In the genomic region with DNA sequence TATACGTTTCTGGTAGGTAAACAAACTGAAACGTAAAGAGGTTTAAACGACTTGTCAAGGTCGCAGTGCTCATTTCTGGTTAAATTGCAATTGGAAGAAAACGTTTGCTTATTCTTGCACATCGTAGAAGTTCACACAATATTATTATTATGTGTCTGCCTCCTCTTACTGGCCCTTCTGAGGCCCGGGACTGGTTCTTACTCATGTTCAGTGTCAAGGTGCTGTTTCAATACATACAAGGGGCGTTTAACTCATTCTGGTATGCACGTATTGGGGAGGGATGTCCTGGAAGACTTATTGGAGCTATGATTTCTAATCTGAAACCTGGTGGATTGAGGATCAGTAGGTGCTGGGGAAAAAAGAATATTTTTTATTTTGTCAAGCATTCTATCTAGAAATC, we compare ENCODE assay signal across 8 cellular contexts. TPM values are rescaled to one million over a fixed set of nuclear protein-coding genes. Genes with fewer than 3 reads are reported as not detected.
A peak's percentile ranks its signal among the peaks of the same experiment; 100 is the strongest.
DNase-seq lines count a peak whose midpoint lies in the region; ATAC-seq lines count a peak whose summit lies in the region.

No MANE protein-coding gene starts in this region.

- peak overlapping the region; percentile 98 for H3K4me3 Mint-ChIP-seq in activated T-helper 1 cell treated with anti-CD3 and anti-CD28 coated beads, Interleukin-12 subunit alpha, Interleukin-12 subunit beta, Interleukin-2, Interleukin-4 antibody, amounts not matched to agents 30 ng/mL and 10 ng/mL and 1 ng/mL, durations not matched to agents 14 hours and 24 hours and 36 hours

- H3K4me1 Mint-ChIP-seq in activated T-helper 1 cell treated with anti-CD3 and anti-CD28 coated beads, Interleukin-12 subunit alpha, Interleukin-12 subunit beta, Interleukin-2, Interleukin-4 antibody, amounts not matched to agents 30 ng/mL and 10 ng/mL and 1 ng/mL, durations not matched to agents 14 hours and 24 hours and 36 hours (ENCODE audit: low read depth), result peaks cover 34% of the 10 kb centered on the region

- peaks cover 0 to 24% (median 18%) of the 10 kb centered on the region in 5 donors for H3K4me1 ChIP-seq in subcutaneous abdominal adipose tissue (ENCODE audit: control insufficient read depth in 5 of 5, insufficient read depth in 5 of 5, low read length in 5 of 5)

- peak overlapping the region; percentile 82 for H3K27ac ChIP-seq in subcutaneous abdominal adipose tissue (ENCODE audit: low read depth, low read length)

- H3K4me3 ChIP-seq in GM08714 (ENCODE audit: low read length) (peak overlapping the region; percentile 97), iPS-18c (ENCODE audit: insufficient read depth, low read depth, low read length) (peak overlapping the region; percentile 88), subcutaneous abdominal adipose tissue (ENCODE audit: low read depth in 1 of 5, low read length in 5 of 5) (peak overlapping the region; percentile 91 to 97 (median 94))

- peaks cover 37% of the 10 kb centered on the region for H3K36me3 Mint-ChIP-seq in activated T-helper 1 cell treated with anti-CD3 and anti-CD28 coated beads, Interleukin-12 subunit alpha, Interleukin-12 subunit beta, Interleukin-2, Interleukin-4 antibody, amounts not matched to agents 30 ng/mL and 10 ng/mL and 1 ng/mL, durations not matched to agents 14 hours and 24 hours and 36 hours (ENCODE audit: low read depth)

- H3K9me3 ChIP-seq in iPS-18c (ENCODE audit: control insufficient read depth, insufficient read depth, low read length) (peaks cover 7% of the 10 kb centered on the region), subcutaneous abdominal adipose tissue (ENCODE audit: control insufficient read depth in 5 of 5, low read length in 5 of 5) (no peaks in the 10 kb centered on the region)

- peak overlapping the region; percentile 97 for H3K27ac Mint-ChIP-seq in activated T-helper 1 cell treated with anti-CD3 and anti-CD28 coated beads, Interleukin-12 subunit alpha, Interleukin-12 subunit beta, Interleukin-2, Interleukin-4 antibody, amounts not matched to agents 30 ng/mL and 10 ng/mL and 1 ng/mL, durations not matched to agents 14 hours and 24 hours and 36 hours

- H3K36me3 ChIP-seq in subcutaneous abdominal adipose tissue (ENCODE audit: control insufficient read depth in 5 of 5, insufficient read depth in 5 of 5, low read length in 5 of 5), result peaks cover 8 to 14% (median 9%) of the 10 kb centered on the region in 5 donors

- intact Hi-C loops in activated T-helper 1 cell treated with anti-CD3 and anti-CD28 coated beads, Interleukin-12 subunit alpha, Interleukin-12 subunit beta, Interleukin-2, Interleukin-4 antibody, amounts not matched to agents 30 ng/mL and 10 ng/mL and 1 ng/mL, durations not matched to agents 14 hours and 24 hours and 36 hours (cut with micrococcal nuclease), result loop anchor here (1.0 to 2.0 kb wide), 8 partner anchors 26 to 401 kb away; a partner anchor contains a TSS

- ATAC-seq in HG02938 (IDR thresholded peaks at IDR 0.05; ENCODE audit: unreplicated experiment), result peak; percentile 12

- peaks cover 20% of the 10 kb centered on the region for H3K27me3 Mint-ChIP-seq in activated T-helper 1 cell treated with anti-CD3 and anti-CD28 coated beads, Interleukin-12 subunit alpha, Interleukin-12 subunit beta, Interleukin-2, Interleukin-4 antibody, amounts not matched to agents 30 ng/mL and 10 ng/mL and 1 ng/mL, durations not matched to agents 14 hours and 24 hours and 36 hours (ENCODE audit: insufficient read depth)

- H3K9me3 Mint-ChIP-seq in activated T-helper 1 cell treated with anti-CD3 and anti-CD28 coated beads, Interleukin-12 subunit alpha, Interleukin-12 subunit beta, Interleukin-2, Interleukin-4 antibody, amounts not matched to agents 30 ng/mL and 10 ng/mL and 1 ng/mL, durations not matched to agents 14 hours and 24 hours and 36 hours, result peaks cover 18% of the 10 kb centered on the region

- H3K9ac ChIP-seq in subcutaneous abdominal adipose tissue (ENCODE audit: low read length in 5 of 5), result peak overlapping the region; percentile 78 to 95 (median 89)

- no peak for DNase-seq in activated T-helper 1 cell treated with anti-CD3 and anti-CD28 coated beads, Interleukin-12 subunit alpha, Interleukin-12 subunit beta, Interleukin-2, Interleukin-4 antibody, amounts not matched to agents 30 ng/mL and 10 ng/mL and 1 ng/mL, durations not matched to agents 14 hours and 24 hours and 36 hours (ENCODE audit: low spot score)
- no peak for DNase-seq in activated effector memory CD4-positive, alpha-beta T cell treated with Interleukin-2 at 50 U/mL for 16 hours
- DNase-seq in COR-L47 (lab: John Stamatoyannopoulos, UW), result no peak
- DNase-seq in activated effector memory CD4-positive, alpha-beta T cell treated with anti-CD3 and anti-CD28 coated beads, Interleukin-2, amount 50 U/mL, for 16 hours, result no peak

- H3K27me3 ChIP-seq in subcutaneous abdominal adipose tissue (ENCODE audit: control insufficient read depth in 5 of 5, insufficient read depth in 4 of 5, low read length in 5 of 5), result peaks cover 0 to 8% (median 3%) of the 10 kb centered on the region in 5 donors

RNA-seq across cellular contexts. Expression of a gene that starts 0.9 kb away (rescaled TPM):
- 65.2 and 65.5 TPM in 2 replicates for total RNA-seq in activated T-helper 1 cell treated with anti-CD3 and anti-CD28 coated beads, Interleukin-12 subunit alpha, Interleukin-12 subunit beta, Interleukin-2, Interleukin-4 antibody, amounts not matched to agents 30 ng/mL and 10 ng/mL and 1 ng/mL, durations not matched to agents 14 hours and 24 hours and 36 hours

RNA-seq across cellular contexts. Expression of a gene that starts 26.2 kb away (rescaled TPM):
- total RNA-seq in activated T-helper 1 cell treated with anti-CD3 and anti-CD28 coated beads, Interleukin-12 subunit alpha, Interleukin-12 subunit beta, Interleukin-2, Interleukin-4 antibody, amounts not matched to agents 30 ng/mL and 10 ng/mL and 1 ng/mL, durations not matched to agents 14 hours and 24 hours and 36 hours, result 1.2 and 1.3 TPM in 2 replicates

RNA-seq across cellular contexts. Expression of a gene that starts 26.4 kb away (rescaled TPM):
- 107 and 110 TPM in 2 replicates for total RNA-seq in activated T-helper 1 cell treated with anti-CD3 and anti-CD28 coated beads, Interleukin-12 subunit alpha, Interleukin-12 subunit beta, Interleukin-2, Interleukin-4 antibody, amounts not matched to agents 30 ng/mL and 10 ng/mL and 1 ng/mL, durations not matched to agents 14 hours and 24 hours and 36 hours
